In the genomic region with DNA sequence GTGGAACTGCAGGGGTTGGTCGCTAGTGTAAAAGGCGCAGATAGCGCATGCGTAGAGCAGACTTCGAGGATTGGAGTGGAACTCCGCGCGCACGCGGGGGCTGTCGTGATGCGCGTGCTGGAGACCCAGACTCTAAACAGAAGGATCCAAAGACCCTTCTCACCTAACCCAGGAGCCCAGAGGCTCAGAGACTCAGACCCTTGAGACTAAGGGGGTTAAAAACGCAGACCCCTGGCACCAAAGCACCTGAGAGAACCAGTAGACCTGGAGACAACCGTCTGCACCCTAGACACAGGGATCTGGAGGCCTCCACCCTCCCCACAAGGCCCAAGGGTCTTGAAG, we compare ENCODE assay signal across 8 cellular contexts. TPM values are rescaled to one million over a fixed set of nuclear protein-coding genes. Genes with fewer than 3 reads are reported as not detected.
DNase-seq lines count a peak whose midpoint lies in the region; ATAC-seq lines count a peak whose summit lies in the region.

No MANE protein-coding gene starts in this region.

- CTCF ChIA-PET in activated CD8-positive, alpha-beta memory T cell treated with anti-CD3 and anti-CD28 coated beads, Interleukin-2, amount 10 ng/mL, durations not matched to agents 7 days and 5 days (lab: Charles Lee) = interaction anchor here (2.6 kb wide), 1 partner anchor 50 kb away, joined by 6 read pairs; no protein-coding TSS in a partner anchor

- peaks cover 25% of the 10 kb centered on the region for H3K27me3 ChIP-seq in iPS-18a (ENCODE audit: control insufficient read depth, insufficient read depth, low read length)

- DNase-seq in activated CD8-positive, alpha-beta memory T cell treated with anti-CD3 and anti-CD28 coated beads, Interleukin-2, amount 10 ng/mL, durations not matched to agents 7 days and 5 days = no peak
- no peak for DNase-seq in activated CD8-positive, alpha-beta memory T cell treated with anti-CD3 and anti-CD28 coated beads, Interleukin-2, amount 50 U/mL, for 4 hours
- no peak for DNase-seq in activated T-helper 2 cell treated with anti-CD3 and anti-CD28 coated beads, Interferon-gamma antibody, Interleukin-2, Interleukin-4, amounts not matched to agents 10 μg/mL and 5 μg/mL and 100 μg/mL, durations not matched to agents 14 hours and 24 hours and 36 hours (ENCODE audit: low spot score)
- DNase-seq in NCI-H1048 (lab: John Stamatoyannopoulos, UW) (no peak), HPDE6-E6E7 (ENCODE audit: extremely low spot score) (no peak)

- H3K4me3 Mint-ChIP-seq in activated CD8-positive, alpha-beta memory T cell treated with anti-CD3 and anti-CD28 coated beads, Interleukin-2, amount 10 ng/mL, durations not matched to agents 7 days and 5 days = peak overlapping the region; percentile 93
- peak overlapping the region; percentile 84 for H3K4me3 Mint-ChIP-seq in activated T-helper 2 cell treated with anti-CD3 and anti-CD28 coated beads, Interferon-gamma antibody, Interleukin-2, Interleukin-4, amounts not matched to agents 10 μg/mL and 5 μg/mL and 100 μg/mL, durations not matched to agents 14 hours and 24 hours and 36 hours (ENCODE audit: low read depth)
- H3K4me3 Mint-ChIP-seq in stimulated activated naive CD8-positive, alpha-beta T cell treated with anti-CD3 and anti-CD28 coated beads, Interleukin-15, Interleukin-2, amounts not matched to agents 100 ng/mL and 50 ng/mL, for 24 hours = peak overlapping the region; percentile 88

- H3K4me1 ChIP-seq in iPS-18a (ENCODE audit: control insufficient read depth, low read depth, low read length) = peaks cover 4% of the 10 kb centered on the region

- H3K36me3 ChIP-seq in iPS-18a (ENCODE audit: control insufficient read depth, low read depth, low read length) = no peaks in the 10 kb centered on the region

- H3K9me3 Mint-ChIP-seq in activated CD8-positive, alpha-beta memory T cell treated with anti-CD3 and anti-CD28 coated beads, Interleukin-2, amount 10 ng/mL, durations not matched to agents 7 days and 5 days (ENCODE audit: low read depth) = no peaks in the 10 kb centered on the region
- H3K9me3 Mint-ChIP-seq in activated T-helper 2 cell treated with anti-CD3 and anti-CD28 coated beads, Interferon-gamma antibody, Interleukin-2, Interleukin-4, amounts not matched to agents 10 μg/mL and 5 μg/mL and 100 μg/mL, durations not matched to agents 14 hours and 24 hours and 36 hours = no peaks in the 10 kb centered on the region
- H3K9me3 Mint-ChIP-seq in stimulated activated naive CD8-positive, alpha-beta T cell treated with anti-CD3 and anti-CD28 coated beads, Interleukin-15, Interleukin-2, amounts not matched to agents 100 ng/mL and 50 ng/mL, for 24 hours = no peaks in the 10 kb centered on the region

- H3K4me1 Mint-ChIP-seq in activated CD8-positive, alpha-beta memory T cell treated with anti-CD3 and anti-CD28 coated beads, Interleukin-2, amount 10 ng/mL, durations not matched to agents 7 days and 5 days = peaks cover 24% of the 10 kb centered on the region
- H3K4me1 Mint-ChIP-seq in activated T-helper 2 cell treated with anti-CD3 and anti-CD28 coated beads, Interferon-gamma antibody, Interleukin-2, Interleukin-4, amounts not matched to agents 10 μg/mL and 5 μg/mL and 100 μg/mL, durations not matched to agents 14 hours and 24 hours and 36 hours (ENCODE audit: low read depth) = peaks cover 20% of the 10 kb centered on the region
- peaks cover 37% of the 10 kb centered on the region for H3K4me1 Mint-ChIP-seq in stimulated activated naive CD8-positive, alpha-beta T cell treated with anti-CD3 and anti-CD28 coated beads, Interleukin-15, Interleukin-2, amounts not matched to agents 100 ng/mL and 50 ng/mL, for 24 hours (ENCODE audit: low read depth)

- H3K27ac Mint-ChIP-seq in activated CD8-positive, alpha-beta memory T cell treated with anti-CD3 and anti-CD28 coated beads, Interleukin-2, amount 10 ng/mL, durations not matched to agents 7 days and 5 days = peak overlapping the region; percentile 89
- H3K27ac Mint-ChIP-seq in activated T-helper 2 cell treated with anti-CD3 and anti-CD28 coated beads, Interferon-gamma antibody, Interleukin-2, Interleukin-4, amounts not matched to agents 10 μg/mL and 5 μg/mL and 100 μg/mL, durations not matched to agents 14 hours and 24 hours and 36 hours = peak overlapping the region; percentile 76
- H3K27ac Mint-ChIP-seq in stimulated activated naive CD8-positive, alpha-beta T cell treated with anti-CD3 and anti-CD28 coated beads, Interleukin-15, Interleukin-2, amounts not matched to agents 100 ng/mL and 50 ng/mL, for 24 hours = peak overlapping the region; percentile 97

- H3K27ac ChIP-seq in iPS-18a (ENCODE audit: low read length) = no peak overlapping the region

- H3K36me3 Mint-ChIP-seq in activated CD8-positive, alpha-beta memory T cell treated with anti-CD3 and anti-CD28 coated beads, Interleukin-2, amount 10 ng/mL, durations not matched to agents 7 days and 5 days = peaks cover 3% of the 10 kb centered on the region
- peaks cover 21% of the 10 kb centered on the region for H3K36me3 Mint-ChIP-seq in activated T-helper 2 cell treated with anti-CD3 and anti-CD28 coated beads, Interferon-gamma antibody, Interleukin-2, Interleukin-4, amounts not matched to agents 10 μg/mL and 5 μg/mL and 100 μg/mL, durations not matched to agents 14 hours and 24 hours and 36 hours (ENCODE audit: low read depth)
- H3K36me3 Mint-ChIP-seq in stimulated activated naive CD8-positive, alpha-beta T cell treated with anti-CD3 and anti-CD28 coated beads, Interleukin-15, Interleukin-2, amounts not matched to agents 100 ng/mL and 50 ng/mL, for 24 hours (ENCODE audit: low read depth) = peaks cover 18% of the 10 kb centered on the region

- peak; percentile 46 for ATAC-seq in activated CD8-positive, alpha-beta memory T cell treated with anti-CD3 and anti-CD28 coated beads, Interleukin-2, amount 10 ng/mL, durations not matched to agents 7 days and 5 days
- peak; percentile 23 for ATAC-seq in HG03103 (IDR thresholded peaks at IDR 0.05; ENCODE audit: low read depth, unreplicated experiment)

- intact Hi-C loops in activated T-helper 2 cell treated with anti-CD3 and anti-CD28 coated beads, Interferon-gamma antibody, Interleukin-2, Interleukin-4, amounts not matched to agents 10 μg/mL and 5 μg/mL and 100 μg/mL, durations not matched to agents 14 hours and 24 hours and 36 hours (cut with micrococcal nuclease) = loop anchor here (1.0 to 5.0 kb wide), 3 partner anchors 303 to 598 kb away; a partner anchor contains a TSS

- H3K9ac ChIP-seq in iPS-18a (ENCODE audit: low read length) = no peak overlapping the region

- H3K27me3 Mint-ChIP-seq in activated CD8-positive, alpha-beta memory T cell treated with anti-CD3 and anti-CD28 coated beads, Interleukin-2, amount 10 ng/mL, durations not matched to agents 7 days and 5 days = peaks cover 4% of the 10 kb centered on the region
- H3K27me3 Mint-ChIP-seq in activated T-helper 2 cell treated with anti-CD3 and anti-CD28 coated beads, Interferon-gamma antibody, Interleukin-2, Interleukin-4, amounts not matched to agents 10 μg/mL and 5 μg/mL and 100 μg/mL, durations not matched to agents 14 hours and 24 hours and 36 hours (ENCODE audit: low read depth) = no peaks in the 10 kb centered on the region
- H3K27me3 Mint-ChIP-seq in stimulated activated naive CD8-positive, alpha-beta T cell treated with anti-CD3 and anti-CD28 coated beads, Interleukin-15, Interleukin-2, amounts not matched to agents 100 ng/mL and 50 ng/mL, for 24 hours = no peaks in the 10 kb centered on the region

- no peaks in the 10 kb centered on the region for H3K9me3 ChIP-seq in iPS-18a (ENCODE audit: control insufficient read depth, low read depth, low read length)

- peak overlapping the region; percentile 91 for H3K4me3 ChIP-seq in iPS-18a (ENCODE audit: low read length)

RNA-seq across cellular contexts. Expression of a gene that starts 0.6 kb away (rescaled TPM):
- 10 to 100 TPM in 1 of 2 experiments, 1 to 10 TPM in 1; 9.5 to 10.9 TPM for total RNA-seq in activated CD8-positive, alpha-beta memory T cell treated with anti-CD3 and anti-CD28 coated beads, Interleukin-2, amount 10 ng/mL, durations not matched to agents 7 days and 5 days
- total RNA-seq in activated T-helper 2 cell treated with anti-CD3 and anti-CD28 coated beads, Interferon-gamma antibody, Interleukin-2, Interleukin-4, amounts not matched to agents 10 μg/mL and 5 μg/mL and 100 μg/mL, durations not matched to agents 14 hours and 24 hours and 36 hours = 9.7 and 11.0 TPM in 2 replicates

RNA-seq across cellular contexts. Expression of a gene that starts 15.9 kb away (rescaled TPM):
- under 1 TPM in 1 of 2 experiments, not detected in 1; 0.26 TPM for total RNA-seq in activated CD8-positive, alpha-beta memory T cell treated with anti-CD3 and anti-CD28 coated beads, Interleukin-2, amount 10 ng/mL, durations not matched to agents 7 days and 5 days
- 0.18 TPM in 1 of 2 replicates, not detected in the other for total RNA-seq in activated T-helper 2 cell treated with anti-CD3 and anti-CD28 coated beads, Interferon-gamma antibody, Interleukin-2, Interleukin-4, amounts not matched to agents 10 μg/mL and 5 μg/mL and 100 μg/mL, durations not matched to agents 14 hours and 24 hours and 36 hours

RNA-seq across cellular contexts. Expression of a gene that starts 26.1 kb away (rescaled TPM):
- under 1 TPM; 0.61 to 0.89 TPM for total RNA-seq in activated CD8-positive, alpha-beta memory T cell treated with anti-CD3 and anti-CD28 coated beads, Interleukin-2, amount 10 ng/mL, durations not matched to agents 7 days and 5 days
- total RNA-seq in activated T-helper 2 cell treated with anti-CD3 and anti-CD28 coated beads, Interferon-gamma antibody, Interleukin-2, Interleukin-4, amounts not matched to agents 10 μg/mL and 5 μg/mL and 100 μg/mL, durations not matched to agents 14 hours and 24 hours and 36 hours = 0.44 and 0.52 TPM in 2 replicates

RNA-seq across cellular contexts. Expression of a gene that starts 33.3 kb away (rescaled TPM):
- total RNA-seq in activated CD8-positive, alpha-beta memory T cell treated with anti-CD3 and anti-CD28 coated beads, Interleukin-2, amount 10 ng/mL, durations not matched to agents 7 days and 5 days = not detected
- total RNA-seq in activated T-helper 2 cell treated with anti-CD3 and anti-CD28 coated beads, Interferon-gamma antibody, Interleukin-2, Interleukin-4, amounts not matched to agents 10 μg/mL and 5 μg/mL and 100 μg/mL, durations not matched to agents 14 hours and 24 hours and 36 hours = not detected in 2 replicates

RNA-seq across cellular contexts. Expression of a gene that starts 43.9 kb away (rescaled TPM):
- total RNA-seq in activated CD8-positive, alpha-beta memory T cell treated with anti-CD3 and anti-CD28 coated beads, Interleukin-2, amount 10 ng/mL, durations not matched to agents 7 days and 5 days = not detected
- total RNA-seq in activated T-helper 2 cell treated with anti-CD3 and anti-CD28 coated beads, Interferon-gamma antibody, Interleukin-2, Interleukin-4, amounts not matched to agents 10 μg/mL and 5 μg/mL and 100 μg/mL, durations not matched to agents 14 hours and 24 hours and 36 hours = not detected in 2 replicates
